ENCODE assay signal across 2 cellular contexts in the genomic region with DNA sequence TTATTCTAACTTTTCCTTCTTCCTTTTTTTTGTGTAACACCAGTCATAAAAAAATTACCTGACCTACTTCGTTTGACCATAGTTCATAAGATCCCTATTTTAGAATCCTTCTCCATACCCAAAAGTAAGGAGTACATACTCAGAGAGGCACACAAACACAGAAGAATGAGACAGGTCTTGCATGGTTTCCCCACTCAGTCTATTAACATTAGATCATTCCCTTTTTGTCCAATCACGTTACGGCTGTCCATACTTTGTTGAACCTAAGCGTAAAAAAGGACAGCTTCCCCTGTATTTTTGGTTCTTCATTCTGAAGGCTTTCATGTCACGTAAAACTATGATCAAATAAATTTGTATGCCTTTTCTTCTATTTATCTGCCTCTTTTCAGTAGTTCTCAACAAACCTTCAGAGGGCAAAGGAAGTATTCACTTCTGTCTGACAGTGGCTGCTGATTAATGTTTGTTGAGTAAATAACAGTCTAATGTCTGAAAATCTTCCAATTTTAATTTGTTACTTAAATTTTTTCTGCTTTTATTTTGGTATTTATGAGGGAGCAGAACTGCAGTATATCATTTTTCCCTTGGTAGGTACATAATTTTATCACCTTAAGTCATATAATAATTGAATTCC.
A peak's percentile ranks its signal among the peaks of the same experiment; 100 is the strongest.
TF ChIP-seq lines count a peak whose summit lies in the region.

No MANE protein-coding gene starts in this region.

TF ChIP-seq in A549, 52 proteins besides CTCF, POLR2A, EP300 and RAD21:
- TF ChIP-seq, protein P1, sequence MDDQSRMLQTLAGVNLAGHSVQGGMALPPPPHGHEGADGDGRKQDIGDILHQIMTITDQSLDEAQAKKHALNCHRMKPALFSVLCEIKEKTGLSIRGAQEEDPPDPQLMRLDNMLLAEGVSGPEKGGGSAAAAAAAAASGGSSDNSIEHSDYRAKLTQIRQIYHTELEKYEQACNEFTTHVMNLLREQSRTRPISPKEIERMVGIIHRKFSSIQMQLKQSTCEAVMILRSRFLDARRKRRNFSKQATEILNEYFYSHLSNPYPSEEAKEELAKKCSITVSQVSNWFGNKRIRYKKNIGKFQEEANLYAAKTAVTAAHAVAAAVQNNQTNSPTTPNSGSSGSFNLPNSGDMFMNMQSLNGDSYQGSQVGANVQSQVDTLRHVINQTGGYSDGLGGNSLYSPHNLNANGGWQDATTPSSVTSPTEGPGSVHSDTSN (IDR thresholded peaks at IDR 0.05), result no peak
- no peak for TF ChIP-seq ESRRA (IDR thresholded peaks at IDR 0.05; ENCODE audit: borderline replicate concordance, low read length)
- TF ChIP-seq HEYL (CRISPR knock-in tag; IDR thresholded peaks at IDR 0.05), result no peak
- no peak for TF ChIP-seq POLR2AphosphoS2 (conservative IDR thresholded peaks at IDR 0.05; ENCODE audit: low read length)
- TF ChIP-seq KDM1A (IDR thresholded peaks at IDR 0.05; ENCODE audit: low read depth), result no peak
- no peak for TF ChIP-seq GATA3 (IDR thresholded peaks at IDR 0.05; ENCODE audit: borderline replicate concordance)
- no peak for TF ChIP-seq RNF2 (IDR thresholded peaks at IDR 0.05; ENCODE audit: borderline replicate concordance, low read depth)

TF ChIP-seq in K562, 482 proteins besides CTCF, POLR2A, EP300 and RAD21:
- TF ChIP-seq MEIS2 (IDR thresholded peaks at IDR 0.05; ENCODE audit: partially characterized antibody) (peak; percentile 25), NFATC3 (IDR thresholded peaks at IDR 0.05) (no peak)
